18 cellular contexts compared by ENCODE assay signal in genomic region chr19:31346184-31346583, GRCh38. TPM values are rescaled to one million over a fixed set of nuclear protein-coding genes. Genes with fewer than 3 reads are reported as not detected.
"Had no signal": no experiment of that assay in that cellular context is flagged by ENCODE, and none has a peak within 500 bp of the region (broad histone marks: within the 10 kb centered on the region; RNA-seq: fewer than 3 reads in every experiment).

No MANE protein-coding gene starts in this region.

- H3K9me3 ChIP-seq: breast epithelium, esophagus squamous epithelium, heart right ventricle, lower lobe of right lung had no signal

- H3K4me1 ChIP-seq: breast epithelium had no signal

- H3K27ac ChIP-seq: breast epithelium, heart right ventricle, lower lobe of right lung had no signal

- H3K36me3 ChIP-seq: breast epithelium, esophagus squamous epithelium, lower lobe of right lung had no signal

- DNase-seq: activated CD8-positive, alpha-beta memory T cell treated with anti-CD3 and anti-CD28 coated beads, Interleukin-2, amount 50 U/mL, for 4 hours; activated T-cell treated with anti-CD3 and anti-CD28 coated beads, Interleukin-2, amount 50 U/mL, for 24 hours; aorta; effector memory CD8-positive, alpha-beta T cell; esophagus squamous epithelium; heart right ventricle; left colon; lower lobe of right lung; naive thymus-derived CD8-positive, alpha-beta T cell; stimulated activated CD4-positive, alpha-beta T cell treated with anti-CD3 and anti-CD28 coated beads, Interleukin-4, amount 100 ng/mL, for 24 hours; stimulated activated naive CD4-positive, alpha-beta T cell treated with Interleukin-2 at 50 U/mL for 16 hours; T-cell had no signal

- H3K4me3 ChIP-seq: breast epithelium, esophagus squamous epithelium, heart right ventricle, lower lobe of right lung had no signal

- ATAC-seq: activated naive CD4-positive, alpha-beta T cell treated with anti-CD3 and anti-CD28 coated beads, Interleukin-2, amount 50 U/mL, for 72 hours; activated T-helper 17 cell treated with anti-CD3 and anti-CD28 coated beads, Interleukin-2, amount 50 U/mL, for 72 hours; effector memory CD8-positive, alpha-beta T cell; heart right ventricle; left colon; lower lobe of right lung; naive thymus-derived CD8-positive, alpha-beta T cell; T-cell; WTC11 had no signal

- H3K27me3 ChIP-seq: breast epithelium had no signal

- FAIRE-seq: colon, keratinocyte had no signal

RNA-seq across cellular contexts. Expression of gene TSHZ3, which starts 3.1 kb away (rescaled TPM):
- total RNA-seq: naive thymus-derived CD8-positive, alpha-beta T cell had no signal
